In the genomic region with DNA sequence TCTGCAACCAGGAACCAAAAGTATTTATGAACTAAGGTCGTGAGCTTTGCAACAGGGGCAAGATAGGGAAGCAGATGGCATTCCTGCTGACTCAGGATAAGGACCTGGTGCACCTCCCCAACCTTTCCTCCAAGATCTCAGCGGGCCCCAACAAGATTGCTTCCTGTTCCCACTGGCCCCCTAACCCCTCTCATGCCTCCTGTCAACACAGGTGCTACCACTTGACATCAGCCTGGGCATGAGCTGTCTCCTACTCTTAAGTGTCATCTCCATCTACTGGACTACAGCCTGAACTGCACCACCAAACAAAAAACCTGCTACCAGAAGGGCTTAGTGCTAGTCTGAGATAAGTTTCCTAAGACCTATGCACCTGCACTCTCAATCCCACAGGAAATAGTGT, we compare ENCODE assay signal across 9 cellular contexts. TPM values are rescaled to one million over a fixed set of nuclear protein-coding genes. Genes with fewer than 3 reads are reported as not detected.
A peak's percentile ranks its signal among the peaks of the same experiment; 100 is the strongest.
DNase-seq lines count a peak whose midpoint lies in the region; ATAC-seq, FAIRE-seq and TF ChIP-seq lines count a peak whose summit lies in the region.
"Had no signal": no experiment of that assay in that cellular context is flagged by ENCODE, and none has a peak within 500 bp of the region (broad histone marks: within the 10 kb centered on the region; RNA-seq: fewer than 3 reads in every experiment).

No MANE protein-coding gene starts in this region.

- no peak overlapping the region for H3K27ac ChIP-seq in HepG2 (ENCODE audit: extremely low read length, insufficient read depth, low read length)

- peak; percentile 18 for DNase-seq in stimulated activated CD4-positive, alpha-beta T cell treated with anti-CD3 and anti-CD28 coated beads, Interleukin-15, amount 100 ng/mL, for 24 hours
- DNase-seq in stimulated activated CD4-positive, alpha-beta T cell treated with anti-CD3 and anti-CD28 coated beads, Interleukin-2, amount 100 ng/mL, for 48 hours = no peak
- DNase-seq in NCI-H146 (lab: John Stamatoyannopoulos, UW) (peak; percentile 31), amniotic epithelial cell (ENCODE audit: low read depth) (peak; percentile 48), HepG2 (ENCODE audit: low spot score) (peak; percentile 64), 8988T (no peak)

- no peaks in the 10 kb centered on the region for H3K79me2 ChIP-seq in HepG2 (ENCODE audit: insufficient read depth, low read length)

- no peak for TF ChIP-seq EP300 in HepG2 (IDR thresholded peaks at IDR 0.05; ENCODE audit: low read depth in 2 of 2, low read length in 2 of 2)
- no peak for TF ChIP-seq EP300 in HepG2 (CRISPR knock-in tag; IDR thresholded peaks at IDR 0.05; ENCODE audit: borderline replicate concordance)

- peaks cover 8% of the 10 kb centered on the region for H3K4me1 ChIP-seq in HepG2 (ENCODE audit: insufficient read depth, low read length)

- ATAC-seq in HepG2 = peak; percentile 98
- no peak for ATAC-seq in GM19351 (IDR thresholded peaks at IDR 0.05; ENCODE audit: unreplicated experiment)
- ATAC-seq in GM19467 (IDR thresholded peaks at IDR 0.05; ENCODE audit: unreplicated experiment) = no peak

- FAIRE-seq in HepG2 (lab: Jason Lieb, UNC) = peak; percentile 87
- FAIRE-seq: endometrium had no signal

- intact Hi-C loops in HepG2 (cut with micrococcal nuclease; ENCODE audit: unreplicated experiment) = loop anchor here (1.0 to 10.0 kb wide), 3 partner anchors 170 to 473 kb away; a partner anchor contains a TSS

- no peak overlapping the region for H3K4me2 ChIP-seq in HepG2 (ENCODE audit: low read depth, low read length)

- no peaks in the 10 kb centered on the region; the same call in 1 of the 2 replicates for H4K20me1 ChIP-seq in HepG2 (ENCODE audit: insufficient read depth, low read length)

- TF ChIP-seq RAD21 in HepG2 (CRISPR knock-in tag; IDR thresholded peaks at IDR 0.05) = peak; percentile 53

- CTCF ChIA-PET in HepG2 (lab: Yijun Ruan, JAX; ENCODE audit: low intra/inter-chr PET ratio, low total read pairs) = interaction anchor here (1.6 kb wide), 1 partner anchor 481 kb away, joined by 6 read pairs; no protein-coding TSS in a partner anchor

- H3K9ac ChIP-seq in HepG2 (ENCODE audit: insufficient read depth, low read depth, low read length) = no peak overlapping the region

- H3K9me3 ChIP-seq in HepG2 (ENCODE audit: low read length) = no peaks in the 10 kb centered on the region

- TF ChIP-seq POLR2A in HepG2 (IDR thresholded peaks at IDR 0.05; ENCODE audit: insufficient read depth in 1 of 2, low read depth in 2 of 2, low read length in 2 of 2) = no peak

- no peaks in the 10 kb centered on the region for H3K27me3 ChIP-seq in HepG2 (ENCODE audit: control insufficient read depth in 1 of 2, insufficient read depth in 2 of 2, low read length in 2 of 2)

- POLR2A ChIA-PET in HepG2 (lab: Yijun Ruan, JAX) = no interaction called here

- H3K4me3 ChIP-seq in HepG2 (replicated peaks in 1 of 3; ENCODE audit: insufficient read depth in 1 of 3, low read depth in 2 of 3, low read length in 3 of 3) = no peak overlapping the region

- H3K36me3 ChIP-seq in HepG2 (replicated peaks in 1 of 2; ENCODE audit: control insufficient read depth in 1 of 2, insufficient read depth in 2 of 2, low read length in 2 of 2) = peaks cover 5 to 6% of the 10 kb centered on the region in 2 experiments; a peak in 3 of 5 replicates

- in situ Hi-C loops in HepG2 (cut with HindIII; ENCODE audit: extremely low pct_ligation_motif_present, low pct_unique_long_range_greater_than_20kb) = loop anchor here (25.0 kb wide), 1 partner anchor 480 kb away; no protein-coding TSS in a partner anchor

- TF ChIP-seq CTCF in HepG2 (CRISPR knock-in tag; IDR thresholded peaks at IDR 0.05) = peak; percentile 83

- BruUV-seq in HepG2 (replicated peaks; lab: Mats Ljungman, UMichigan) = no TSS peak

- no peak overlapping the region for H2AFZ ChIP-seq in HepG2 (ENCODE audit: low read length)

- 65% methylated on average over 2 of the region's 2 CpGs for WGBS in HepG2 (ENCODE audit: low lambda C conversion rate)

TF ChIP-seq in HepG2, 621 proteins besides CTCF, POLR2A, EP300 and RAD21 (continues in another document):
- TF ChIP-seq MYNN (CRISPR knock-in tag; IDR thresholded peaks at IDR 0.05; ENCODE audit: low read depth) (no peak), ZFP37 (CRISPR knock-in tag; IDR thresholded peaks at IDR 0.05; ENCODE audit: borderline replicate concordance) (no peak), ZNF879 (CRISPR knock-in tag; IDR thresholded peaks at IDR 0.05) (no peak), KLF15 (CRISPR knock-in tag; IDR thresholded peaks at IDR 0.05; ENCODE audit: borderline replicate concordance) (no peak), SIN3A (IDR thresholded peaks at IDR 0.05; ENCODE audit: borderline replicate concordance, low read depth, low read length) (no peak), TCF12 (IDR thresholded peaks at IDR 0.05) (no peak), TCF12 (CRISPR knock-in tag; IDR thresholded peaks at IDR 0.05) (no peak), HNF4A (CRISPR knock-in tag; IDR thresholded peaks at IDR 0.05) (no peak), HDAC2 (CRISPR knock-in tag; IDR thresholded peaks at IDR 0.05) (no peak), ZNF766 (CRISPR knock-in tag; IDR thresholded peaks at IDR 0.05; ENCODE audit: borderline replicate concordance) (no peak), PAWR (CRISPR knock-in tag; IDR thresholded peaks at IDR 0.05; ENCODE audit: borderline replicate concordance) (no peak), NFKBIZ (CRISPR knock-in tag; IDR thresholded peaks at IDR 0.05) (no peak), SIX4 (CRISPR knock-in tag; IDR thresholded peaks at IDR 0.05) (no peak)
- TF ChIP-seq, protein P1, sequence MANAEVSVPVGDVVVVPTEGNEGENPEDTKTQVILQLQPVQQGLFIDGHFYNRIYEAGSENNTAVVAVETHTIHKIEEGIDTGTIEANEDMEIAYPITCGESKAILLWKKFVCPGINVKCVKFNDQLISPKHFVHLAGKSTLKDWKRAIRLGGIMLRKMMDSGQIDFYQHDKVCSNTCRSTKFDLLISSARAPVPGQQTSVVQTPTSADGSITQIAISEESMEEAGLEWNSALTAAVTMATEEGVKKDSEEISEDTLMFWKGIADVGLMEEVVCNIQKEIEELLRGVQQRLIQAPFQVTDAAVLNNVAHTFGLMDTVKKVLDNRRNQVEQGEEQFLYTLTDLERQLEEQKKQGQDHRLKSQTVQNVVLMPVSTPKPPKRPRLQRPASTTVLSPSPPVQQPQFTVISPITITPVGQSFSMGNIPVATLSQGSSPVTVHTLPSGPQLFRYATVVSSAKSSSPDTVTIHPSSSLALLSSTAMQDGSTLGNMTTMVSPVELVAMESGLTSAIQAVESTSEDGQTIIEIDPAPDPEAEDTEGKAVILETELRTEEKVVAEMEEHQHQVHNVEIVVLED (CRISPR knock-in tag; IDR thresholded peaks at IDR 0.05; ENCODE audit: borderline replicate concordance) = no peak

RNA-seq across cellular contexts. Expression of a gene that starts 32.7 kb away (rescaled TPM):
- total RNA-seq in HepG2 (2016; rRNA removed; fragmentation: Illumina TruSeq; extraction: Trizol) = 47.8 and 64.0 TPM in 2 replicates
- 14.6 and 15.6 TPM in 2 replicates for total RNA-seq in HepG2 (2016; cell fraction: cytosol; rRNA removed; fragmentation: Illumina TruSeq; extraction: Trizol; ENCODE audit: low read depth)
- total RNA-seq in HepG2 (2016; cell fraction: insoluble cytoplasmic fraction; rRNA removed; fragmentation: Illumina TruSeq; extraction: Trizol) = 48.4 and 70.6 TPM in 2 replicates
- 15.7 and 19.1 TPM in 2 replicates for total RNA-seq in HepG2 (2016; cell fraction: membrane; rRNA removed; fragmentation: Illumina TruSeq; extraction: Trizol)
- total RNA-seq in HepG2 (2016; cell fraction: nucleus; rRNA removed; fragmentation: Illumina TruSeq; extraction: Trizol) = 45.6 and 46.7 TPM in 2 replicates
- 38.1 and 44.8 TPM in 2 replicates for polyA plus RNA-seq in HepG2 (2011; rRNA removed)
- polyA plus RNA-seq in HepG2 (2011; cell fraction: cytosol; rRNA removed) = 20.6 and 34.1 TPM in 2 replicates
- 10.4 and 12.4 TPM in 2 replicates for polyA plus RNA-seq in HepG2 (2011; cell fraction: nucleus; rRNA removed)
- 33.6 and 49.3 TPM in 2 replicates for polyA plus RNA-seq in HepG2 (2012)
- polyA plus RNA-seq in HepG2 (2016; cell fraction: cytosol; fragmentation: Illumina TruSeq; extraction: Trizol; ENCODE audit: low read depth) = 5.6 and 7.1 TPM in 2 replicates
- 69.2 and 87.2 TPM in 2 replicates for polyA plus RNA-seq in HepG2 (2016; cell fraction: insoluble cytoplasmic fraction; fragmentation: Illumina TruSeq; extraction: Trizol; ENCODE audit: low read depth)
- 11.2 and 12.2 TPM in 2 replicates for polyA plus RNA-seq in HepG2 (2016; cell fraction: membrane; fragmentation: Illumina TruSeq; extraction: Trizol; ENCODE audit: low read depth)
- polyA plus RNA-seq in HepG2 (2016; cell fraction: nucleus; fragmentation: Illumina TruSeq; extraction: Trizol; ENCODE audit: insufficient read depth, low read depth) = 42.8 TPM in 2 replicates
- 21.9 and 34.5 TPM in 2 replicates for polyA minus RNA-seq in HepG2 (2011; rRNA and poly(A)+ RNA removed; ENCODE audit: low replicate concordance)
- 17.6 and 17.8 TPM in 2 replicates for polyA minus RNA-seq in HepG2 (2011; cell fraction: cytosol; rRNA and poly(A)+ RNA removed)
- 144 and 149 TPM in 2 replicates for polyA minus RNA-seq in HepG2 (2011; cell fraction: nucleus; rRNA and poly(A)+ RNA removed)

RNA-seq across cellular contexts. Expression of a gene that starts 33.0 kb away (rescaled TPM):
- 0.18 TPM in 1 of 2 replicates, not detected in the other for total RNA-seq in HepG2 (2016; rRNA removed; fragmentation: Illumina TruSeq; extraction: Trizol)
- not detected in 2 replicates for total RNA-seq in HepG2 (2016; cell fraction: cytosol; rRNA removed; fragmentation: Illumina TruSeq; extraction: Trizol; ENCODE audit: low read depth)
- 0.17 TPM in 1 of 2 replicates, not detected in the other for total RNA-seq in HepG2 (2016; cell fraction: insoluble cytoplasmic fraction; rRNA removed; fragmentation: Illumina TruSeq; extraction: Trizol)
- not detected in 2 replicates for total RNA-seq in HepG2 (2016; cell fraction: membrane; rRNA removed; fragmentation: Illumina TruSeq; extraction: Trizol)
- 1.1 TPM in 2 replicates for total RNA-seq in HepG2 (2016; cell fraction: nucleus; rRNA removed; fragmentation: Illumina TruSeq; extraction: Trizol)
- 0.08 and 0.09 TPM in 2 replicates for polyA plus RNA-seq in HepG2 (2011; rRNA removed)
- 0.01 TPM in 1 of 2 replicates, not detected in the other for polyA plus RNA-seq in HepG2 (2011; cell fraction: cytosol; rRNA removed)
- polyA plus RNA-seq in HepG2 (2011; cell fraction: nucleus; rRNA removed) = 0.45 and 0.59 TPM in 2 replicates
- 0.07 TPM in 1 of 2 replicates, not detected in the other for polyA plus RNA-seq in HepG2 (2012)
- not detected in 2 replicates for polyA plus RNA-seq in HepG2 (2016; cell fraction: cytosol; fragmentation: Illumina TruSeq; extraction: Trizol; ENCODE audit: low read depth)
- polyA plus RNA-seq in HepG2 (2016; cell fraction: insoluble cytoplasmic fraction; fragmentation: Illumina TruSeq; extraction: Trizol; ENCODE audit: low read depth) = not detected in 2 replicates
- polyA plus RNA-seq in HepG2 (2016; cell fraction: membrane; fragmentation: Illumina TruSeq; extraction: Trizol; ENCODE audit: low read depth) = not detected in 2 replicates
- 0.21 TPM in 1 of 2 replicates, not detected in the other for polyA plus RNA-seq in HepG2 (2016; cell fraction: nucleus; fragmentation: Illumina TruSeq; extraction: Trizol; ENCODE audit: insufficient read depth, low read depth)
- 0.21 and 2.0 TPM in 2 replicates for polyA minus RNA-seq in HepG2 (2011; rRNA and poly(A)+ RNA removed; ENCODE audit: low replicate concordance)
- not detected in 2 replicates for polyA minus RNA-seq in HepG2 (2011; cell fraction: cytosol; rRNA and poly(A)+ RNA removed)
- polyA minus RNA-seq in HepG2 (2011; cell fraction: nucleus; rRNA and poly(A)+ RNA removed) = 11.4 and 11.8 TPM in 2 replicates

Comparison
In these comparisons a context has a peak if more than half of its experiments do, and no peak if none do; other contexts are left out.
1. DNase-seq: peak in stimulated activated CD4-positive, alpha-beta T cell treated with anti-CD3 and anti-CD28 coated beads, Interleukin-15, amount 100 ng/mL, for 24 hours (single experiment), NCI-H146 (single experiment), amniotic epithelial cell (single experiment) and HepG2 (single experiment); none in stimulated activated CD4-positive, alpha-beta T cell treated with anti-CD3 and anti-CD28 coated beads, Interleukin-2, amount 100 ng/mL, for 48 hours (0 of 2) and 8988T (single experiment).